ENCODE assay signal across 12 cellular contexts in genomic region chr17:18041776-18042175, GRCh38. TPM values are rescaled to one million over a fixed set of nuclear protein-coding genes. Genes with fewer than 3 reads are reported as not detected.
A peak's percentile ranks its signal among the peaks of the same experiment; 100 is the strongest.
DNase-seq lines count a peak whose midpoint lies in the region; ATAC-seq, FAIRE-seq and TF ChIP-seq lines count a peak whose summit lies in the region.
"Had no signal": no experiment of that assay in that cellular context is flagged by ENCODE, and none has a peak within 500 bp of the region (broad histone marks: within the 10 kb centered on the region; RNA-seq: fewer than 3 reads in every experiment).

No MANE protein-coding gene starts in this region.

- no peak for TF ChIP-seq RAD21 in A549 (conservative IDR thresholded peaks at IDR 0.05 in 1 of 2, IDR thresholded peaks at IDR 0.05 in 1 of 2)

- ATAC-seq in A549 (no peak), T-cell (replicated peaks in 1 of 4) (no peak), upper lobe of left lung (ENCODE audit: low FRiP score in 2 of 2) (no peak), GM19351 (IDR thresholded peaks at IDR 0.05; ENCODE audit: unreplicated experiment) (no peak)

- TF ChIP-seq EP300 in A549 (IDR thresholded peaks at IDR 0.05) = no peak
- TF ChIP-seq EP300 in upper lobe of left lung (IDR thresholded peaks at IDR 0.05) = no peak

- H3K4me3 ChIP-seq in A549 = no peak overlapping the region
- no peak overlapping the region for H3K4me3 ChIP-seq in upper lobe of left lung

- no peaks in the 10 kb centered on the region for H3K9me3 ChIP-seq in A549
- no peaks in the 10 kb centered on the region for H3K9me3 ChIP-seq in upper lobe of left lung

- TF ChIP-seq POLR2A in A549 (IDR thresholded peaks at IDR 0.05; ENCODE audit: low read length) (no peak), upper lobe of left lung (IDR thresholded peaks at IDR 0.05) (no peak)

- H3K36me3 ChIP-seq in upper lobe of left lung = peaks cover 0 to 17% (median 7%) of the 10 kb centered on the region in 4 donors

- H3K27ac ChIP-seq in A549 (no peak overlapping the region), upper lobe of left lung (no peak overlapping the region)

- peaks cover 45 to 55% (median 54%) of the 10 kb centered on the region in 3 donors for H3K4me1 Mint-ChIP-seq in T-cell
- peaks cover 40 to 55% of the 10 kb centered on the region in 2 donors for H3K4me1 Mint-ChIP-seq in immature natural killer cell

- H3K9me3 Mint-ChIP-seq in T-cell (no peaks in the 10 kb centered on the region), immature natural killer cell (no peaks in the 10 kb centered on the region)

- WGBS in A549 (ENCODE audit: missing lambda C conversion rate) = 26% methylated on average over 1 of the region's 1 CpG
- WGBS in upper lobe of left lung, 2 donors = 48 to 53% methylated on average over 1 of the region's 1 CpG

- FAIRE-seq in A549 (lab: Jason Lieb, UNC) = no peak
- FAIRE-seq: endothelial cell of umbilical vein had no signal

- peaks cover 31% of the 10 kb centered on the region for H3K4me1 ChIP-seq in A549
- peaks cover 24 to 38% (median 30%) of the 10 kb centered on the region in 4 donors for H3K4me1 ChIP-seq in upper lobe of left lung

- POLR2A ChIA-PET in A549 (lab: Yijun Ruan, JAX) (no interaction called here), T-cell (lab: Charles Lee) (interaction anchor here in 1 of 2 donors (0.6 kb wide), 1 partner anchor 358 kb away, joined by 3 read pairs; no protein-coding TSS in a partner anchor)

- CTCF ChIA-PET in A549 (lab: Yijun Ruan, JAX) (interaction anchor here (1.0 to 2.0 kb wide), 3 partner anchors 8 to 151 kb away, joined by 3 to 10 read pairs (median 4); partner anchors contain the start of genes DRC3 and TOM1L2), T-cell (lab: Charles Lee) (no interaction called here)

- H3K27me3 ChIP-seq in upper lobe of left lung = no peaks in the 10 kb centered on the region

- H3K36me3 Mint-ChIP-seq in T-cell (peaks cover 5% of the 10 kb centered on the region), immature natural killer cell (peaks cover 0 to 8% (median 4%) of the 10 kb centered on the region in 3 donors)

- H3K4me3 Mint-ChIP-seq in T-cell (peak overlapping the region; percentile 88 to 91 (median 91)), immature natural killer cell (peak overlapping the region; percentile 50 to 91 (median 86))

- TF ChIP-seq CTCF in A549 (IDR thresholded peaks at IDR 0.05) (no peak), upper lobe of left lung (IDR thresholded peaks at IDR 0.05) (no peak)

- H3K27me3 Mint-ChIP-seq in T-cell (no peaks in the 10 kb centered on the region), immature natural killer cell (ENCODE audit: low read depth in 3 of 3) (peaks cover 5 to 10% (median 8%) of the 10 kb centered on the region in 3 donors)

- peak overlapping the region; percentile 89; the same call in 2 of the 3 replicates for H3K4me2 ChIP-seq in A549

- no peak overlapping the region for H3K27ac Mint-ChIP-seq in T-cell
- H3K27ac Mint-ChIP-seq in immature natural killer cell = peak overlapping the region in 4 of 6 donors; percentile 9 to 95 (median 32)

- DNase-seq in A549 (ENCODE audit: low read depth in 1 of 2, low spot score in 1 of 2) (peak in 1 of 2 experiments; percentile 25), ELR (ENCODE audit: low read depth) (peak; percentile 63), T-cell (no peak), immature natural killer cell (no peak), upper lobe of left lung (no peak), GDM1 (lab: John Stamatoyannopoulos, UW) (no peak), COR-L47 (lab: John Stamatoyannopoulos, UW) (no peak)
- DNase-seq: activated effector memory CD4-positive, alpha-beta T cell treated with Interleukin-2 at 50 U/mL for 16 hours; NCI-H1417 treated with DMSO at 0.1 percent for 48 hours; SHP77 treated with DMSO at 0.1 percent for 48 hours had no signal

TF ChIP-seq in A549, 52 proteins besides CTCF, POLR2A, EP300 and RAD21 (continues in another document):
- TF ChIP-seq MAZ (IDR thresholded peaks at IDR 0.05; ENCODE audit: borderline replicate concordance, low read depth, low read length) (no peak), KDM5A (IDR thresholded peaks at IDR 0.05) (no peak), ZNF302 (CRISPR knock-in tag; IDR thresholded peaks at IDR 0.05) (no peak), MAX (IDR thresholded peaks at IDR 0.05) (no peak), MYC (IDR thresholded peaks at IDR 0.05; ENCODE audit: borderline replicate concordance, low read length) (no peak), TP53 (CRISPR knock-in tag; IDR thresholded peaks at IDR 0.05) (no peak), HMGXB4 (CRISPR knock-in tag; IDR thresholded peaks at IDR 0.05; ENCODE audit: borderline replicate concordance) (no peak), TFCP2L1 (CRISPR knock-in tag; IDR thresholded peaks at IDR 0.05) (no peak), ELK1 (IDR thresholded peaks at IDR 0.05; ENCODE audit: low read depth, low read length) (no peak), HOXB13 (CRISPR knock-in tag; IDR thresholded peaks at IDR 0.05; ENCODE audit: low read depth) (no peak), NFE2L2 (conservative IDR thresholded peaks at IDR 0.05; ENCODE audit: low read length) (no peak), RARB (CRISPR knock-in tag; IDR thresholded peaks at IDR 0.05) (no peak), KDM1A (IDR thresholded peaks at IDR 0.05; ENCODE audit: low read depth) (no peak), EHF (CRISPR knock-in tag; IDR thresholded peaks at IDR 0.05) (no peak), CHD2 (IDR thresholded peaks at IDR 0.05; ENCODE audit: low read length, partially characterized antibody) (no peak)

RNA-seq across cellular contexts. Expression of gene GID4, which starts 2.6 kb away (rescaled TPM):
- 11.2 and 11.9 TPM in 2 replicates for polyA plus RNA-seq in A549 (2011; rRNA removed)
- polyA plus RNA-seq in A549 (2012; cell fraction: cytosol; rRNA removed) = 5.4 and 6.3 TPM in 2 replicates
- polyA plus RNA-seq in A549 (2012; cell fraction: nucleus; rRNA removed) = 3.2 and 4.1 TPM in 2 replicates
- 11.4 to 11.6 TPM (median 11.5 TPM) in 3 replicates for polyA plus RNA-seq in A549 (2017; fragmentation: RNase III; extraction: RNeasy Plus Mini Kit Qiagen cat#74134 plus additional on column Dnase treatment)
- polyA minus RNA-seq in A549 (2011; rRNA and poly(A)+ RNA removed) = 17.4 and 20.3 TPM in 2 replicates
- total RNA-seq in T-cell = 10 to 100 TPM in 2 of 5 donors, 1 to 10 TPM in 3; 7.9 to 12.3 (median 10.0) TPM
- polyA plus RNA-seq in immature natural killer cell = 1 to 10 TPM; 4.3 to 7.4 (median 5.0) TPM
- total RNA-seq in upper lobe of left lung = 10 to 100 TPM in 3 of 6 donors, 1 to 10 TPM in 3; 6.3 to 17.1 (median 9.8) TPM

RNA-seq across cellular contexts. Expression of gene ATPAF2, which starts 2.8 kb away (rescaled TPM):
- polyA plus RNA-seq in A549 (2011; rRNA removed) = 20.0 and 22.3 TPM in 2 replicates
- 29.6 and 33.3 TPM in 2 replicates for polyA plus RNA-seq in A549 (2012; cell fraction: cytosol; rRNA removed)
- 55.7 and 61.1 TPM in 2 replicates for polyA plus RNA-seq in A549 (2012; cell fraction: nucleus; rRNA removed)
- 20.7 to 21.4 TPM (median 21.3 TPM) in 3 replicates for polyA plus RNA-seq in A549 (2017; fragmentation: RNase III; extraction: RNeasy Plus Mini Kit Qiagen cat#74134 plus additional on column Dnase treatment)
- 25.4 and 29.8 TPM in 2 replicates for polyA minus RNA-seq in A549 (2011; rRNA and poly(A)+ RNA removed)
- 10 to 100 TPM; 23.6 to 32.9 (median 27.7) TPM for total RNA-seq in T-cell
- 10 to 100 TPM; 14.6 to 24.9 (median 21.3) TPM for polyA plus RNA-seq in immature natural killer cell
- 10 to 100 TPM; 19.2 to 68.1 (median 30.7) TPM for total RNA-seq in upper lobe of left lung

RNA-seq across cellular contexts. Expression of gene DRG2, which starts 46.0 kb away (rescaled TPM):
- 41.9 and 44.6 TPM in 2 replicates for polyA plus RNA-seq in A549 (2011; rRNA removed)
- 49.7 and 55.9 TPM in 2 replicates for polyA plus RNA-seq in A549 (2012; cell fraction: cytosol; rRNA removed)
- 114 and 125 TPM in 2 replicates for polyA plus RNA-seq in A549 (2012; cell fraction: nucleus; rRNA removed)
- 48.2 to 51.9 TPM (median 48.3 TPM) in 3 replicates for polyA plus RNA-seq in A549 (2017; fragmentation: RNase III; extraction: RNeasy Plus Mini Kit Qiagen cat#74134 plus additional on column Dnase treatment)
- 73.2 and 77.2 TPM in 2 replicates for polyA minus RNA-seq in A549 (2011; rRNA and poly(A)+ RNA removed)
- total RNA-seq in T-cell = 10 to 100 TPM; 48.1 to 65.7 (median 57.3) TPM
- polyA plus RNA-seq in immature natural killer cell = 10 to 100 TPM; 54.2 to 66.9 (median 59.3) TPM
- 10 to 100 TPM; 28.7 to 40.9 (median 33.5) TPM for total RNA-seq in upper lobe of left lung

Comparison
In these comparisons a context has a peak if more than half of its experiments do, and no peak if none do; other contexts are left out.
1. H3K27ac Mint-ChIP-seq: peak in immature natural killer cell (4 of 6); none in T-cell (0 of 2).